8 cellular contexts compared by ENCODE assay signal in the genomic region with DNA sequence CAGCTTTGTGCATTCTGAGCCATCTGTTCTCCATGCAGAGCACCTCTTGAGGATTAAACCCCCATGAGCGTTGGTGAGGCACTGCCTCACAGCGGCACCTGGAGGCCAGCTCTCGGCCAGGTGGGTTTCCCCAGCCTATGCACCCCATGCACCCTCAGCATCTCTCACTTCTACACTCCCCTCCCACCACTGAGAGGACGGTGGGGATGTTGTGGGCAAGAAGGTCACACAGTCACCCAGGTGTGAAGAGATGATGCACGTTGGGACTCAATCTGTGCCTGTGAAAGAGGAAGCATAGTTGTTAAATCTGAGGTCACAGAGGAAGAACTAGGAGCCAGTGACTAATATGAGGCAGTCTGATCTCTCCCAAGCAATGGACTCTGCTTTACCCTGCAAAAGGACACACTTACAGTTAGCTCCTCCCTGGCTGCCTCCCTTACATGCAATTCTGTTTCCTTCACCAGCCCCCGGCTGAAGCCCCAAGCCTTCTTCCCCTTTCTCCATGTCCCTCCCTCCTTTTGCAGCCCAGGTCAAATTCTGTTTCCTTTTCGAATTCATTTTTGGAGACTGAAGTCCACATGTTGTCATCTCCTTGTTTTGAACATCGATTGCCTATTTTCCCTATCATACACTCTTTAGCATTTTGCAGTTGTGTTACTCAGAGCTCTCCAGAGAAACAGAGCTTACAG. TPM values are rescaled to one million over a fixed set of nuclear protein-coding genes. Genes with fewer than 3 reads are reported as not detected.
DNase-seq lines count a peak whose midpoint lies in the region; ATAC-seq and TF ChIP-seq lines count a peak whose summit lies in the region.

No MANE protein-coding gene starts in this region.

- H3K4me1 Mint-ChIP-seq in T-helper 2 cell treated with Interferon-gamma antibody and Interleukin-4, amounts not matched to agents 5 μg/mL and 100 μg/mL, for 36 hours (ENCODE audit: low read depth) = peaks cover 3% of the 10 kb centered on the region
- H3K4me1 Mint-ChIP-seq in natural killer cell treated with Interleukin-12 subunit alpha and Interleukin-12 subunit beta and Interleukin-15 and Interleukin-18, amount 100 ng/mL, for 72 hours (ENCODE audit: low read depth in 2 of 2) = peaks cover 20 to 21% of the 10 kb centered on the region in 2 donors
- no peaks in the 10 kb centered on the region for H3K4me1 Mint-ChIP-seq in osteocyte (ENCODE audit: unreplicated experiment)

- H3K9me3 Mint-ChIP-seq in T-helper 2 cell treated with Interferon-gamma antibody and Interleukin-4, amounts not matched to agents 5 μg/mL and 100 μg/mL, for 36 hours = no peaks in the 10 kb centered on the region
- no peaks in the 10 kb centered on the region for H3K9me3 Mint-ChIP-seq in natural killer cell treated with Interleukin-12 subunit alpha and Interleukin-12 subunit beta and Interleukin-15 and Interleukin-18, amount 100 ng/mL, for 72 hours
- no peaks in the 10 kb centered on the region for H3K9me3 Mint-ChIP-seq in osteocyte (ENCODE audit: unreplicated experiment)

- peak; percentile 70 for ATAC-seq in HG02970 (IDR thresholded peaks at IDR 0.05; ENCODE audit: low FRiP score, unreplicated experiment)
- peak; percentile 97 to 99 for ATAC-seq in natural killer cell treated with Interleukin-12 subunit alpha and Interleukin-12 subunit beta and Interleukin-15 and Interleukin-18, amount 100 ng/mL, for 72 hours

- peak; percentile 16 to 30 for DNase-seq in activated CD4-positive, alpha-beta T cell treated with anti-CD3 and anti-CD28 coated beads, Interleukin-2, amount 50 U/mL, for 48 hours
- DNase-seq in activated CD4-positive, alpha-beta T cell treated with anti-CD3 and anti-CD28 coated beads for 1 hour = no peak
- peak; percentile 6 for DNase-seq in T-helper 2 cell treated with Interferon-gamma antibody and Interleukin-4, amounts not matched to agents 5 μg/mL and 100 μg/mL, for 36 hours (ENCODE audit: low spot score)
- DNase-seq in natural killer cell treated with Interleukin-12 subunit alpha and Interleukin-12 subunit beta and Interleukin-15 and Interleukin-18, amount 100 ng/mL, for 72 hours (ENCODE audit: low spot score) = peak; percentile 85
- DNase-seq in SW 1271 (lab: John Stamatoyannopoulos, UW) = no peak
- no peak for DNase-seq in osteocyte (ENCODE audit: extremely low spot score, unreplicated experiment)
- no peak for DNase-seq in NCI-H1436 treated with DMSO at 0.1 percent for 48 hours (lab: John Stamatoyannopoulos, UW)

- no peak overlapping the region for H3K4me3 Mint-ChIP-seq in T-helper 2 cell treated with Interferon-gamma antibody and Interleukin-4, amounts not matched to agents 5 μg/mL and 100 μg/mL, for 36 hours
- H3K4me3 Mint-ChIP-seq in natural killer cell treated with Interleukin-12 subunit alpha and Interleukin-12 subunit beta and Interleukin-15 and Interleukin-18, amount 100 ng/mL, for 72 hours = peak overlapping the region; percentile 69
- H3K4me3 Mint-ChIP-seq in osteocyte (ENCODE audit: unreplicated experiment) = no peak overlapping the region

- TF ChIP-seq CTCF in osteocyte (IDR thresholded peaks at IDR 0.05) = no peak

- H3K36me3 Mint-ChIP-seq in T-helper 2 cell treated with Interferon-gamma antibody and Interleukin-4, amounts not matched to agents 5 μg/mL and 100 μg/mL, for 36 hours (ENCODE audit: low read depth) = no peaks in the 10 kb centered on the region
- no peaks in the 10 kb centered on the region for H3K36me3 Mint-ChIP-seq in natural killer cell treated with Interleukin-12 subunit alpha and Interleukin-12 subunit beta and Interleukin-15 and Interleukin-18, amount 100 ng/mL, for 72 hours
- H3K36me3 Mint-ChIP-seq in osteocyte (ENCODE audit: unreplicated experiment) = no peaks in the 10 kb centered on the region

- H3K27me3 Mint-ChIP-seq in T-helper 2 cell treated with Interferon-gamma antibody and Interleukin-4, amounts not matched to agents 5 μg/mL and 100 μg/mL, for 36 hours (ENCODE audit: low read depth) = no peaks in the 10 kb centered on the region
- H3K27me3 Mint-ChIP-seq in natural killer cell treated with Interleukin-12 subunit alpha and Interleukin-12 subunit beta and Interleukin-15 and Interleukin-18, amount 100 ng/mL, for 72 hours = peaks cover 7 to 14% of the 10 kb centered on the region in 2 donors
- H3K27me3 Mint-ChIP-seq in osteocyte (ENCODE audit: unreplicated experiment) = no peaks in the 10 kb centered on the region

- no peak overlapping the region for H3K27ac Mint-ChIP-seq in T-helper 2 cell treated with Interferon-gamma antibody and Interleukin-4, amounts not matched to agents 5 μg/mL and 100 μg/mL, for 36 hours
- peak overlapping the region; percentile 26 to 43 for H3K27ac Mint-ChIP-seq in natural killer cell treated with Interleukin-12 subunit alpha and Interleukin-12 subunit beta and Interleukin-15 and Interleukin-18, amount 100 ng/mL, for 72 hours
- H3K27ac Mint-ChIP-seq in osteocyte (ENCODE audit: unreplicated experiment) = no peak overlapping the region

RNA-seq across cellular contexts. Expression of a gene that starts 58.5 kb away (rescaled TPM):
- 10 to 100 TPM; 13.2 to 22.0 TPM for total RNA-seq in natural killer cell treated with Interleukin-12 subunit alpha and Interleukin-12 subunit beta and Interleukin-15 and Interleukin-18, amount 100 ng/mL, for 72 hours
- 76.9 and 77.0 TPM in 2 replicates for total RNA-seq in osteocyte

Comparison
In these comparisons a context has a peak if more than half of its experiments do, and no peak if none do; other contexts are left out.
1. DNase-seq: peak in activated CD4-positive, alpha-beta T cell treated with anti-CD3 and anti-CD28 coated beads, Interleukin-2, amount 50 U/mL, for 48 hours (2 of 2), T-helper 2 cell treated with Interferon-gamma antibody and Interleukin-4, amounts not matched to agents 5 μg/mL and 100 μg/mL, for 36 hours (single experiment) and natural killer cell treated with Interleukin-12 subunit alpha and Interleukin-12 subunit beta and Interleukin-15 and Interleukin-18, amount 100 ng/mL, for 72 hours (single experiment); none in activated CD4-positive, alpha-beta T cell treated with anti-CD3 and anti-CD28 coated beads for 1 hour (single experiment), SW 1271 (0 of 2), osteocyte (single experiment) and NCI-H1436 treated with DMSO at 0.1 percent for 48 hours (single experiment).
2. H3K27ac Mint-ChIP-seq: peak in natural killer cell treated with Interleukin-12 subunit alpha and Interleukin-12 subunit beta and Interleukin-15 and Interleukin-18, amount 100 ng/mL, for 72 hours (2 of 2); none in T-helper 2 cell treated with Interferon-gamma antibody and Interleukin-4, amounts not matched to agents 5 μg/mL and 100 μg/mL, for 36 hours (single experiment) and osteocyte (single experiment).